12 cellular contexts compared by ENCODE assay signal in the genomic region with DNA sequence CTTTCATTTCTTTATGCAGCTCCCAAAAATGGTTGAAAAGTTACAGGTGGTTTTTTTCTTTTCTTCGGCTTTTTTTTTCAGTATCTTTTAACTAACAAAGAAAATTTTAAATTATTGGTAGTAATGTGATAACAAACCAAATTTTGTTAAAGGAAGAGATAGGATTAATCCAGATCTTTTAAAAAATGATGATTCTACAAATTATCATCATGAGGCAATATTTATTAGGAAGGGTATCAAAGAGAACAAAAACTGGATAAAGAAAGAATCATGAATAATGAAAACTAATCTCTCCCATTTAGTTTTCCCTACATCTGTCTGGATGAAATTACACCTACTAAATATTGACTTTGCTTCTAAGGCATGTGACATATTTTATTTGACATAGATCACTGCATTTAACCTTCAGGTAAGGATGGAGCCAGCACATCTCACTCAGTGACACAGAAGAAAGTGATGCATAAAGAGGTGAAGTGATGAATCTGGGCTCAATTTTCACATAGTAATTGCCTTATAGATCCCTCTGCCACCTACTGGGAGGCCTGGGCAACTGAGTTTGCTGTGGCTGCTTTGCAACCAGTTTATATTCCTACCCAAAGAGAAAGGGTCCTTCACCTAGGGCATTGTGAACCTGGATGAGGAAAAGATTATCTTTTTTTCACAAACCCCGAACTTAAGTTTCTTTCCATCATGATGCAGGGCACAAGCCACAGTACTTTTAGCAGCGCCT.
DNase-seq lines count a peak whose midpoint lies in the region; ATAC-seq, FAIRE-seq and TF ChIP-seq lines count a peak whose summit lies in the region.
"Had no signal": no experiment of that assay in that cellular context is flagged by ENCODE, and none has a peak within 500 bp of the region (broad histone marks: within the 10 kb centered on the region; RNA-seq: fewer than 3 reads in every experiment).

No MANE protein-coding gene starts in this region.

- H3K4me2 ChIP-seq in A549 = no peak overlapping the region
- no peak overlapping the region for H3K4me2 ChIP-seq in OCI-LY7 (ENCODE audit: low read length)

- no peaks in the 10 kb centered on the region for H3K79me2 ChIP-seq in OCI-LY7 (ENCODE audit: insufficient read depth, low read depth, low read length)

- TF ChIP-seq CTCF in A549 (IDR thresholded peaks at IDR 0.05) = no peak
- peak; percentile 33 for TF ChIP-seq CTCF in D721Med (IDR thresholded peaks at IDR 0.05; ENCODE audit: insufficient read depth, missing control alignments)
- peak; percentile 75 for TF ChIP-seq CTCF in OCI-LY7 (conservative IDR thresholded peaks at IDR 0.05; ENCODE audit: low read length)
- peak; percentile 47 for TF ChIP-seq CTCF in fibroblast of the aortic adventitia (IDR thresholded peaks at IDR 0.05; ENCODE audit: insufficient read depth, low read length)
- TF ChIP-seq CTCF in GM13976 (IDR thresholded peaks at IDR 0.05; ENCODE audit: borderline replicate concordance, control extremely low read depth, extremely low read depth, insufficient read depth, missing control alignments) = no peak

- H4K20me1 ChIP-seq in OCI-LY7 (ENCODE audit: insufficient read depth, low read length) = no peaks in the 10 kb centered on the region

- H3K4me3 ChIP-seq in A549 (no peak overlapping the region), OCI-LY7 (ENCODE audit: low read depth, low read length, poor library complexity, severe bottlenecking) (no peak overlapping the region), fibroblast of the aortic adventitia (ENCODE audit: low read depth, low read length) (no peak overlapping the region)
- H3K4me3 ChIP-seq: lung had no signal

- in situ Hi-C loops in GM13976 (cut with MboI; ENCODE audit: low sequenced_read_pairs, unreplicated experiment) = no loop called here

- H3K4me1 ChIP-seq in A549 (no peaks in the 10 kb centered on the region), OCI-LY7 (ENCODE audit: insufficient read depth, low read length, poor library complexity, severe bottlenecking) (no peaks in the 10 kb centered on the region)

- no peak for TF ChIP-seq EP300 in A549 (IDR thresholded peaks at IDR 0.05)

- H3K9me3 ChIP-seq in A549 (no peaks in the 10 kb centered on the region), OCI-LY7 (ENCODE audit: low read length) (no peaks in the 10 kb centered on the region)

- H3K27ac ChIP-seq in A549 (no peak overlapping the region), OCI-LY7 (ENCODE audit: low read depth, low read length, poor library complexity, severe bottlenecking) (no peak overlapping the region)

- POLR2A ChIA-PET in A549 (lab: Yijun Ruan, JAX) = no interaction called here
- POLR2A ChIA-PET in OCI-LY7 (lab: Charles Lee) = no interaction called here

- DNase-seq in A549 (ENCODE audit: low read depth in 1 of 2, low spot score in 1 of 2) (peak in 1 of 2 experiments; percentile 2), D721Med (ENCODE audit: insufficient read length, low spot score) (no peak), OCI-LY7 (ENCODE audit: low spot score) (peak; percentile 28), fibroblast of the aortic adventitia (ENCODE audit: low read depth) (peak; percentile 2), GM13976 (ENCODE audit: low spot score) (no peak), NCI-H524 treated with DMSO at 0.1 percent for 48 hours (lab: John Stamatoyannopoulos, UW) (no peak)
- DNase-seq: activated CD4-positive, CD25-positive, alpha-beta regulatory T cell treated with anti-CD3 and anti-CD28 coated beads, Interleukin-2, amount 50 U/mL, for 72 hours; cerebellar nuclear complex; NCI-H1092 treated with DMSO at 0.1 percent for 48 hours had no signal

- intact Hi-C loops in OCI-LY7 (cut with micrococcal nuclease; ENCODE audit: unreplicated experiment) = loop anchor here (2.0 kb wide), 1 partner anchor 37 kb away; no protein-coding TSS in a partner anchor

- WGBS in A549 (ENCODE audit: missing lambda C conversion rate) = 8% methylated on average over 3 of the region's 3 CpGs

- FAIRE-seq in A549 (lab: Jason Lieb, UNC) (no peak), D721Med (lab: Jason Lieb, UNC) (no peak)

- no peak for TF ChIP-seq RAD21 in A549 (conservative IDR thresholded peaks at IDR 0.05 in 1 of 2, IDR thresholded peaks at IDR 0.05 in 1 of 2)

- no peaks in the 10 kb centered on the region for H3K36me3 ChIP-seq in OCI-LY7 (ENCODE audit: insufficient read depth, low read length)

- ATAC-seq in A549 (0 out of 6 replicates have a peak, but pooled peaks of 1 of the 2 experiments have one; percentile 31), HG03139 (IDR thresholded peaks at IDR 0.05; ENCODE audit: unreplicated experiment) (no peak), GM18505 (IDR thresholded peaks at IDR 0.05; ENCODE audit: unreplicated experiment) (no peak)

- CTCF ChIA-PET in A549 (lab: Yijun Ruan, JAX) (no interaction called here), OCI-LY7 (lab: Charles Lee; ENCODE audit: unreplicated experiment) (no interaction called here)

- H3K9me2 ChIP-seq in OCI-LY7 (ENCODE audit: insufficient read depth, low read length) = no peaks in the 10 kb centered on the region

- BruUV-seq in OCI-LY7 (replicated peaks; lab: Mats Ljungman, UMichigan) = no TSS peak

- no peak for TF ChIP-seq POLR2A in A549 (IDR thresholded peaks at IDR 0.05; ENCODE audit: low read length)
- no peak for TF ChIP-seq POLR2A in GM18505 (IDR thresholded peaks at IDR 0.05; ENCODE audit: borderline replicate concordance, extremely low read depth, insufficient read depth, insufficient read length)

- no peak overlapping the region for H2AFZ ChIP-seq in OCI-LY7 (ENCODE audit: low read length)

TF ChIP-seq in A549, 52 proteins besides CTCF, POLR2A, EP300 and RAD21:
- peak; percentile 24 for TF ChIP-seq MAFK (IDR thresholded peaks at IDR 0.05; ENCODE audit: partially characterized antibody)
- TF ChIP-seq TP53 (CRISPR knock-in tag; IDR thresholded peaks at IDR 0.05) = no peak

Comparison
In these comparisons a context has a peak if more than half of its experiments do, and no peak if none do; other contexts are left out.
1. DNase-seq: peak in OCI-LY7 (single experiment) and fibroblast of the aortic adventitia (single experiment); none in D721Med (single experiment), GM13976 (single experiment) and NCI-H524 treated with DMSO at 0.1 percent for 48 hours (single experiment).
2. CTCF ChIP-seq: peak in D721Med (single experiment), OCI-LY7 (single experiment) and fibroblast of the aortic adventitia (single experiment); none in A549 (single experiment) and GM13976 (single experiment).